8 cellular contexts compared by ENCODE assay signal in the genomic region with DNA sequence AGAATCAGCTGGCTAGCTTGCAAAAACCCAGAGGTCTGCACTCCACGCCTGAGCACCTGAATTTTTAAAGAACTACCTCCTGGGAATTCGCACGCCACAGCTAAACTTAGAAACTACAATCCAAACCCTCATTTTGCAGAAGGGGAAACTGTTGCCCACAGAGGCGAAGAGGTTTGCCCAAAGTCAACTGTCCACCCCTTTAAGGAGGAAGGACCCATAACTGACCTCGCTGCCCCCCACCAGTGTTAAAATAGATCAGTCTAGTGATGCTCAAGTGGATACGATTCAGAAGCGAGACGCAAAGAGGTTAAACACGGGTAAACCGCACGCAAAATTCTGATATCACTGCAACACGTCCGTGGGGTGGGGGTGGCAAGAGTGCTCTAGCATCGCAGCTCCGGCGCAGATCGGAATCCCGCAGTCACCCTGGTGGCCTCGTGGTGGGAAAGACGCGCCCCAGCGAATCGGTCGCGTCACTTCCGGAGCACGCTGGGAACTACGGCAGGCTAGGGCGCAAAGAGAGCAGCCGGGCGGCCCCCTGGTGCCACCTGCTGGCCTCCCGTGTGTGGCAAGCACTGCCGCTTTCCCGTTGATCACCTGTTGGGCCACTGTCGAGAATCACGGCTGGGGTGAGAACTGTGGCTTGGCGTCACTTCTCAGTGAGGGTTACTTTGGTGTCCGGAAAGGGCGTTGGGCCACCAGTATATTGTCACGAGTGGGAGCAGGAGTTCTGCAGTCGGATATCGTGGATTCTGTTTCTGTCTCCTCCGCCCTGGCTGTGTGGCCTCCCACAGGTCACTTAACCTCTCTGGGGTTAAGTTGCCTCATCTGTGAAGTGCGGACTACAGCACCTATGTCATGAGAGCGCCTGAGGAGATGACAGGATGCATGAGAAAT. TPM values are rescaled to one million over a fixed set of nuclear protein-coding genes. Genes with fewer than 3 reads are reported as not detected.
DNase-seq lines count a peak whose midpoint lies in the region; FAIRE-seq and TF ChIP-seq lines count a peak whose summit lies in the region.

Gene ALKBH2, minus strand, starts transcription at position 451 of the 897 bp plus-strand sequence. CDS start 686 bp downstream, outside the sequence.

- H3K36me3 ChIP-seq in ES-I3 (ENCODE audit: insufficient read depth, low read length) (no peaks in the 10 kb centered on the region; the same call in none of the 2 replicates), stomach smooth muscle (ENCODE audit: control insufficient read depth in 2 of 2, insufficient read depth in 2 of 2, low read length in 2 of 2) (peaks cover 5 to 11% of the 10 kb centered on the region in 2 donors)

- no peaks in the 10 kb centered on the region for H3K27me3 ChIP-seq in stomach smooth muscle (ENCODE audit: control insufficient read depth in 1 of 2, insufficient read depth in 2 of 2, low read length in 2 of 2)

- peak within 1 kb of the TSS; percentile 56; the same call in 1 of the 2 replicates for H3K9ac ChIP-seq in ES-I3 (ENCODE audit: low read depth, low read length)
- H3K9ac ChIP-seq in stomach smooth muscle (ENCODE audit: low read length in 2 of 2), result peak within 1 kb of the TSS; percentile 86 to 88

- peak; percentile 36 for FAIRE-seq in H54 (lab: Jason Lieb, UNC)

- peaks cover 6% of the 10 kb centered on the region for H3K36me3 Mint-ChIP-seq in neural crest cell (ENCODE audit: low read depth)

- no peaks in the 10 kb centered on the region for H3K9me3 Mint-ChIP-seq in neural crest cell

- H3K4me3 Mint-ChIP-seq in neural crest cell, result peak within 1 kb of the TSS; percentile 84

- peak within 1 kb of the TSS; percentile 67 for H3K27ac ChIP-seq in stomach smooth muscle (ENCODE audit: low read length)

- H3K4me3 ChIP-seq in stomach smooth muscle (ENCODE audit: low read length in 2 of 2), result peak within 1 kb of the TSS; percentile 88 to 99

- H3K4me1 Mint-ChIP-seq in neural crest cell, result peaks cover 37% of the 10 kb centered on the region

- H3K4me1 ChIP-seq in ES-I3 (ENCODE audit: insufficient read depth, low read length) (no peaks in the 10 kb centered on the region; the same call in 1 of the 2 replicates), stomach smooth muscle (ENCODE audit: control insufficient read depth, insufficient read depth, low read length) (peaks cover 31% of the 10 kb centered on the region)

- DNase-seq in H54 (ENCODE audit: insufficient read length, low spot score) (peak; percentile 89), M059J (ENCODE audit: low read depth) (peak; percentile 88), SHP77 (lab: John Stamatoyannopoulos, UW) (peak; percentile 89 to 92), fibroblast of the conjunctiva (ENCODE audit: low read depth) (peak; percentile 73), neural crest cell (ENCODE audit: low read depth, low spot score) (peak; percentile 88)
- peak; percentile 98 for DNase-seq in activated effector memory CD4-positive, alpha-beta T cell treated with anti-CD3 and anti-CD28 coated beads, Interleukin-2, amount 50 U/mL, for 16 hours

- no peaks in the 10 kb centered on the region for H3K9me3 ChIP-seq in ES-I3 (ENCODE audit: control insufficient read depth, insufficient read depth, low read length)
- no peaks in the 10 kb centered on the region for H3K9me3 ChIP-seq in stomach smooth muscle (ENCODE audit: control insufficient read depth in 2 of 2, low read length in 2 of 2)

- H3K27me3 Mint-ChIP-seq in neural crest cell (ENCODE audit: low read depth), result no peaks in the 10 kb centered on the region

- TF ChIP-seq POLR2A in H54 (IDR thresholded peaks at IDR 0.05; ENCODE audit: low read depth, low read length), result peak; percentile 55

- peak; percentile 98 for TF ChIP-seq CTCF in neural crest cell (conservative IDR thresholded peaks at IDR 0.05)

- peak within 1 kb of the TSS; percentile 75 for H3K27ac Mint-ChIP-seq in neural crest cell (ENCODE audit: unreplicated experiment)

RNA-seq across cellular contexts. Expression of gene ALKBH2, which starts in this region (rescaled TPM):
- total RNA-seq in M059J (2014; rRNA removed; shearing (Covaris generic)), result 4.2 and 10.8 TPM in 2 replicates
- 33.1 and 36.2 TPM in 2 replicates for total RNA-seq in neural crest cell

Comparison
In these comparisons a context has a peak if more than half of its experiments do, and no peak if none do; other contexts are left out.
1. Peak in every context shown above with its lines: DNase-seq, H3K4me3 ChIP-seq and H3K27ac ChIP-seq.